Comparison of ENCODE assay signal across 12 cellular contexts in genomic region chr15:74176262-74177208, GRCh38. TPM values are rescaled to one million over a fixed set of nuclear protein-coding genes. Genes with fewer than 3 reads are reported as not detected.
DNase-seq lines count a peak whose midpoint lies in the region; FAIRE-seq and TF ChIP-seq lines count a peak whose summit lies in the region.
"Had no signal": no experiment of that assay in that cellular context is flagged by ENCODE, and none has a peak within 500 bp of the region (broad histone marks: within the 10 kb centered on the region; RNA-seq: fewer than 3 reads in every experiment).

No MANE protein-coding gene starts in this region.

- H3K36me3 Mint-ChIP-seq in mesothelial cell of epicardium: no peaks in the 10 kb centered on the region

- TF ChIP-seq CTCF in D721Med (IDR thresholded peaks at IDR 0.05; ENCODE audit: insufficient read depth, missing control alignments): peak; percentile 26
- TF ChIP-seq CTCF in mesothelial cell of epicardium (IDR thresholded peaks at IDR 0.05; ENCODE audit: unreplicated experiment): no peak

- H3K27ac Mint-ChIP-seq in mesothelial cell of epicardium: peak overlapping the region; percentile 76

- H3K4me1 Mint-ChIP-seq in mesothelial cell of epicardium: peaks cover 51% of the 10 kb centered on the region

- no peaks in the 10 kb centered on the region for H3K9me3 Mint-ChIP-seq in mesothelial cell of epicardium

- DNase-seq in D721Med (ENCODE audit: insufficient read length, low spot score) (no peak), SW480 (ENCODE audit: low spot score) (peak; percentile 12), mesothelial cell of epicardium (ENCODE audit: low spot score in 2 of 2, unreplicated experiment in 2 of 2) (no peak), NCI-H226 (no peak), hepatic stellate cell (ENCODE audit: low spot score) (no peak)
- no peak for DNase-seq in activated CD4-positive, alpha-beta T cell treated with anti-CD3 and anti-CD28 coated beads, Interleukin-2, amount 50 U/mL, for 48 hours
- DNase-seq: activated T-cell treated with anti-CD3 and anti-CD28 coated beads, Interleukin-2, amount 50 U/mL, for 48 hours; central memory CD4-positive, alpha-beta T cell; GDM1 had no signal

- H3K4me3 Mint-ChIP-seq in mesothelial cell of epicardium: peak overlapping the region; percentile 44

- FAIRE-seq in D721Med (lab: Jason Lieb, UNC): no peak
- FAIRE-seq: RCC 7860 had no signal

- peaks cover 8% of the 10 kb centered on the region for H3K27me3 Mint-ChIP-seq in mesothelial cell of epicardium (ENCODE audit: low read depth)

RNA-seq across cellular contexts. Expression of gene ISLR, which starts 3.0 kb away (rescaled TPM):
- total RNA-seq in mesothelial cell of epicardium: 59.8 to 66.8 TPM (median 64.9 TPM) in 3 replicates

RNA-seq across cellular contexts. Expression of gene STRA6, which starts 26.1 kb away (rescaled TPM):
- total RNA-seq in mesothelial cell of epicardium: 101 to 114 TPM (median 111 TPM) in 3 replicates
- total RNA-seq: left colon had no signal

RNA-seq across cellular contexts. Expression of gene ISLR2, which starts 46.1 kb away (rescaled TPM):
- 1.3 to 1.9 TPM (median 1.4 TPM) in 3 replicates for total RNA-seq in mesothelial cell of epicardium
- total RNA-seq: renal cortical epithelial cell had no signal

RNA-seq across cellular contexts. Expression of gene CCDC33, which starts 59.6 kb away (rescaled TPM):
- 4.2 to 6.4 TPM (median 5.0 TPM) in 3 replicates for total RNA-seq in mesothelial cell of epicardium
- total RNA-seq: renal cortical epithelial cell had no signal
